Comparison of ENCODE assay signal across 1 cellular context in the genomic region with DNA sequence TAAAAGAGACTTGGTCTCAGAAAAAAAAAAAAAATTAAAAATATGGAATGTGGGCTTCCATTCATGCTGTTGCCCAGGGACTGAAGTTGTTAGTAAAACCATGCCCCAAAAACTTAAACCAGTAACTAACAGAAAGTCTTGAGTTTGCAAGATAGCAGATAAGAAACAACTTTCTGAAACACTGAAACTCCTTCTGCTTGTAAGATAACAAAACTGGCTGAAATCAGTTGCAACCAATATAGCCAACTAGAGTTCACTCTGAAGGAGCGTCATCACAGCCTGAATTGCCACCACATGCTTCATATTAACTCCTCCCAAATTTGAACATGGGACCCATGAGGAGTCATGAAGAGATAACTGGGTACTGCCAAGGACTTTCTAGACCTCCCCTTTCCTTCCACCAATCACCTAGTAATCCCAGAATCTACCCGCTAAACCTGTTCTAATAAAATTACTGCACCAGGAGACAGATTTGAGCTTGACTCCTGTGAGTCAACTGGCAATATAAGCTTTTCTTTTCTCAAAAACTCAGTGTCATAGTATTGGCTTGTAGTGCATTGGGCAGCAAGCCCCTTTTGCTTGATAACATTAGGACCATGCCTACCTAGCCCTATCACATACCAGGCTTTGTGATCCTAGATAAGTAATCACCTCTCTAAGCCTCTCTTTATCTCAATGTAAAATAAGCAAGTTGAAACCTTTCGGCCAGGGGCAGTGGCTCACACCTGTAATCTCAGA.
TF ChIP-seq lines count a peak whose summit lies in the region.

No MANE protein-coding gene starts in this region.

TF ChIP-seq in K562, 482 proteins besides CTCF, POLR2A, EP300 and RAD21 (continued from another document):
- TF ChIP-seq, protein P1, sequence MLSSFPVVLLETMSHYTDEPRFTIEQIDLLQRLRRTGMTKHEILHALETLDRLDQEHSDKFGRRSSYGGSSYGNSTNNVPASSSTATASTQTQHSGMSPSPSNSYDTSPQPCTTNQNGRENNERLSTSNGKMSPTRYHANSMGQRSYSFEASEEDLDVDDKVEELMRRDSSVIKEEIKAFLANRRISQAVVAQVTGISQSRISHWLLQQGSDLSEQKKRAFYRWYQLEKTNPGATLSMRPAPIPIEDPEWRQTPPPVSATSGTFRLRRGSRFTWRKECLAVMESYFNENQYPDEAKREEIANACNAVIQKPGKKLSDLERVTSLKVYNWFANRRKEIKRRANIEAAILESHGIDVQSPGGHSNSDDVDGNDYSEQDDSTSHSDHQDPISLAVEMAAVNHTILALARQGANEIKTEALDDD (IDR thresholded peaks at IDR 0.05), result peak; percentile 98
- TF ChIP-seq CREM (IDR thresholded peaks at IDR 0.05; ENCODE audit: low read depth), result peak; percentile 42; the same call in 1 of the 2 replicates
